8 cellular contexts compared by ENCODE assay signal in the genomic region with DNA sequence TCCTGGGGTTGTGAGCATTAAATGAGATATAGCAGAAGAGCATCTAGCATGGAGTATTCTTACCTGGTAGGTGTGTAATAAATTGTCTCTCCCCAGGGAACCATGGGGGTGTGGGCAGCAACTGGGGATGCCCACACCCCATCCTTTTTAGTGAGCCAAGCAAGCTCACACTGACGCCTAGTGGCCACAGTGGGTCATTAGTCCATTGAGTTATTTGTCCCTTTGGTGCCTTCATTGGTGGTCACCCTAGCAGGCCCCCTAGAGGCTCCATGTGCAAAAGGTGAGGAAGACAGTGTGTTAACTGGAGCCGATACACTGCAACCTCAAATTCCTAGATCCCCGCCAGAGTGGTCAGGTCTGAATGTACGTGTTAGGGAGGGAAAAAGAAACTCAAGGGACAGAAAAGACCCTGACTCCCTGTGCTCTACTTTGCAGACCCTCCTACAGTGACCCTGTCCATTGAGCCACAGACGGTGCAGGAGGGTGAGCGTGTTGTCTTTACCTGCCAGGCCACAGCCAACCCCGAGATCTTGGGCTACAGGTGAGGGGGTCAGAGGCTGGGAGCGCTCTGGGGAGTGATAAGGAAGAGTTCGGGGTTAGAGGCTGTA.
DNase-seq lines count a peak whose midpoint lies in the region; ATAC-seq and TF ChIP-seq lines count a peak whose summit lies in the region.

No MANE protein-coding gene starts in this region.

- H3K4me3 ChIP-seq in OCI-LY3 (ENCODE audit: low read length), result no peak overlapping the region
- H3K4me3 ChIP-seq in mammary epithelial cell (replicated peaks in 1 of 3; ENCODE audit: insufficient read depth in 1 of 3, low read depth in 2 of 3, low read length in 3 of 3), result no peak overlapping the region

- no TSS peak for BruUV-seq in mammary epithelial cell (replicated peaks; lab: Mats Ljungman, UMichigan)

- 66% methylated on average over 9 of the region's 9 CpGs for WGBS in mammary epithelial cell (ENCODE audit: low coverage, missing lambda C conversion rate)

- H3K27me3 ChIP-seq in OCI-LY3 (ENCODE audit: low read depth, low read length) (peaks cover 59% of the 10 kb centered on the region), mammary epithelial cell (ENCODE audit: insufficient read depth, low read length) (no peaks in the 10 kb centered on the region)

- TF ChIP-seq CTCF in OCI-LY3 (IDR thresholded peaks at IDR 0.05; ENCODE audit: low read depth, low read length), result peak; percentile 97
- peak; percentile 86 to 92 for TF ChIP-seq CTCF in mammary epithelial cell (conservative IDR thresholded peaks at IDR 0.05 in 1 of 2, IDR thresholded peaks at IDR 0.05 in 1 of 2; ENCODE audit: extremely low read depth in 1 of 2, insufficient read depth in 1 of 2, low read depth in 1 of 2, low read length in 2 of 2)

- CTCF ChIA-PET in mammary epithelial cell (lab: Charles Lee; ENCODE audit: low non-redundant PET), result interaction anchor here (0.7 kb wide), 1 partner anchor 95 kb away, joined by 9 read pairs; no protein-coding TSS in a partner anchor

- H3K27ac Mint-ChIP-seq in stimulated activated naive B cell treated with anti-CD40 and anti-IgM and Interleukin-4, amounts not matched to agents 10 μg/mL and 1 μg/mL and 100 μg/mL, for 72 hours, result no peak overlapping the region

- DNase-seq in activated CD4-positive, alpha-beta T cell treated with anti-CD3 and anti-CD28 coated beads for 24 hours (ENCODE audit: low read depth in 2 of 2), result peak; percentile 7 to 25
- DNase-seq in activated CD4-positive, alpha-beta T cell treated with anti-CD3 and anti-CD28 coated beads for 4 hours, result no peak
- peak; percentile 35 for DNase-seq in mammary epithelial cell
- DNase-seq in kidney glomerular epithelial cell (lab: John Stamatoyannopoulos, UW), result peak; percentile 33
- DNase-seq in stimulated activated naive B cell treated with anti-CD40 and anti-IgM and Interleukin-4, amounts not matched to agents 10 μg/mL and 1 μg/mL and 100 μg/mL, for 72 hours, result peak; percentile 39

- H3K9me3 Mint-ChIP-seq in stimulated activated naive B cell treated with anti-CD40 and anti-IgM and Interleukin-4, amounts not matched to agents 10 μg/mL and 1 μg/mL and 100 μg/mL, for 72 hours, result no peaks in the 10 kb centered on the region

- dilution Hi-C loops in mammary epithelial cell (cut with HindIII; ENCODE audit: low sequenced_read_pairs), result no loop called here

- in situ Hi-C loops in mammary epithelial cell (cut with MboI; ENCODE audit: low sequenced_read_pairs in 2 of 2), result no loop called here

- no peak overlapping the region for H3K27ac ChIP-seq in OCI-LY3 (ENCODE audit: low read length)
- no peak overlapping the region for H3K27ac ChIP-seq in mammary epithelial cell (ENCODE audit: insufficient read depth, low read depth, low read length)

- no peak overlapping the region for H3K4me3 Mint-ChIP-seq in stimulated activated naive B cell treated with anti-CD40 and anti-IgM and Interleukin-4, amounts not matched to agents 10 μg/mL and 1 μg/mL and 100 μg/mL, for 72 hours

- no peak overlapping the region for H2AFZ ChIP-seq in OCI-LY3 (ENCODE audit: low read depth, low read length)
- H2AFZ ChIP-seq in mammary epithelial cell (ENCODE audit: low read depth, low read length), result no peak overlapping the region

- H3K9ac ChIP-seq in OCI-LY3 (ENCODE audit: low read length) (no peak overlapping the region), mammary epithelial cell (ENCODE audit: insufficient read depth, low read length) (no peak overlapping the region)

- H3K27me3 Mint-ChIP-seq in stimulated activated naive B cell treated with anti-CD40 and anti-IgM and Interleukin-4, amounts not matched to agents 10 μg/mL and 1 μg/mL and 100 μg/mL, for 72 hours, result peaks cover 11 to 30% of the 10 kb centered on the region in 2 donors

- H3K4me1 ChIP-seq in OCI-LY3 (ENCODE audit: low read length) (no peaks in the 10 kb centered on the region), mammary epithelial cell (ENCODE audit: insufficient read depth, low read length) (no peaks in the 10 kb centered on the region)

- H3K36me3 ChIP-seq in OCI-LY3 (replicated peaks; ENCODE audit: low read depth, low read length), result no peaks in the 10 kb centered on the region
- peaks cover 38% of the 10 kb centered on the region for H3K36me3 ChIP-seq in mammary epithelial cell (ENCODE audit: insufficient read depth, low read length)

- 0 out of 2 replicates have a peak, but pooled peaks cover 5% of the 10 kb centered on the region for H4K20me1 ChIP-seq in OCI-LY3 (ENCODE audit: insufficient read depth, low read length)
- no peaks in the 10 kb centered on the region for H4K20me1 ChIP-seq in mammary epithelial cell (ENCODE audit: insufficient read depth, low read length)

- ATAC-seq in HG02981 (IDR thresholded peaks at IDR 0.05; ENCODE audit: unreplicated experiment), result peak; percentile 75
- peak; percentile 80 to 85 for ATAC-seq in stimulated activated naive B cell treated with anti-CD40 and anti-IgM and Interleukin-4, amounts not matched to agents 10 μg/mL and 1 μg/mL and 100 μg/mL, for 72 hours (replicated peaks)
- no peak for ATAC-seq in GM21717 (IDR thresholded peaks at IDR 0.05; ENCODE audit: unreplicated experiment)

- H3K36me3 Mint-ChIP-seq in stimulated activated naive B cell treated with anti-CD40 and anti-IgM and Interleukin-4, amounts not matched to agents 10 μg/mL and 1 μg/mL and 100 μg/mL, for 72 hours, result no peaks in the 10 kb centered on the region

- intact Hi-C loops in mammary epithelial cell (cut with micrococcal nuclease), result loop anchor here (1.0 kb wide), 5 partner anchors 34 to 124 kb away; no protein-coding TSS in a partner anchor

- H3K4me1 Mint-ChIP-seq in stimulated activated naive B cell treated with anti-CD40 and anti-IgM and Interleukin-4, amounts not matched to agents 10 μg/mL and 1 μg/mL and 100 μg/mL, for 72 hours, result peaks cover 4 to 9% of the 10 kb centered on the region in 2 donors

- H3K4me2 ChIP-seq in OCI-LY3 (ENCODE audit: low read length), result no peak overlapping the region
- H3K4me2 ChIP-seq in mammary epithelial cell (ENCODE audit: insufficient read depth, low read depth, low read length), result no peak overlapping the region

- H3K79me2 ChIP-seq in OCI-LY3 (ENCODE audit: low read length) (no peaks in the 10 kb centered on the region), mammary epithelial cell (ENCODE audit: insufficient read depth, low read length) (no peaks in the 10 kb centered on the region)

- H3K9me3 ChIP-seq in OCI-LY3 (ENCODE audit: insufficient read depth, low read length) (no peaks in the 10 kb centered on the region), mammary epithelial cell (replicated peaks; ENCODE audit: insufficient read depth, low read length) (no peaks in the 10 kb centered on the region)

Comparison
In these comparisons a context has a peak if more than half of its experiments do, and no peak if none do; other contexts are left out.
1. DNase-seq: peak in activated CD4-positive, alpha-beta T cell treated with anti-CD3 and anti-CD28 coated beads for 24 hours (2 of 2), mammary epithelial cell (single experiment), kidney glomerular epithelial cell (single experiment) and stimulated activated naive B cell treated with anti-CD40 and anti-IgM and Interleukin-4, amounts not matched to agents 10 μg/mL and 1 μg/mL and 100 μg/mL, for 72 hours (single experiment); none in activated CD4-positive, alpha-beta T cell treated with anti-CD3 and anti-CD28 coated beads for 4 hours (0 of 2).